Comparison of ENCODE assay signal across 17 cellular contexts in the genomic region with DNA sequence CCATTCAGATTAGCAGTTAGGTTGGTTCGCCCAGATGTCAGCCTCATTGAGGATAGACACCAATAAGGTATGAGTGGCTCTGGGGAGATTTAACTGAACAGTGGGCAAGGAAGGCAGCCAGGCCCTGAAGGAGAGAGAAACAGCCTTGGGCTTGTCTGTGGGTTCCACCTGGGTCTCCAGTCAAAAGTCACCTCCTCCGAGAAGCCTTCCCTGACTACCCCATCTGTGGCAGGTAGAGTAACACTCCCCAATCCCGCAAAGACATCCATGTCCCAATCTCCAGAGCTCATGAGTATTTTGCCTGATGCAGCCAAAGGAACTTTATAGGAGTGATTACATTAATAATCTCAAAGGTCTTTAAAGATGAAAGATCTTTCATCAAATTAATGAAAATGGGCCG. TPM values are rescaled to one million over a fixed set of nuclear protein-coding genes. Genes with fewer than 3 reads are reported as not detected.
DNase-seq lines count a peak whose midpoint lies in the region; ATAC-seq, FAIRE-seq and TF ChIP-seq lines count a peak whose summit lies in the region.
"Had no signal": no experiment of that assay in that cellular context is flagged by ENCODE, and none has a peak within 500 bp of the region (broad histone marks: within the 10 kb centered on the region; RNA-seq: fewer than 3 reads in every experiment).

No MANE protein-coding gene starts in this region.

- TF ChIP-seq CTCF in GM13976 (IDR thresholded peaks at IDR 0.05; ENCODE audit: borderline replicate concordance, control extremely low read depth, extremely low read depth, insufficient read depth, missing control alignments) (no peak), K562 (IDR thresholded peaks at IDR 0.05 in 2 of 3, conservative IDR thresholded peaks at IDR 0.05 in 1 of 3; ENCODE audit: insufficient read depth in 2 of 3, low read depth in 1 of 3, low read length in 3 of 3) (no peak)

- WGBS in K562 (ENCODE audit: insufficient coverage, low coverage, missing lambda C conversion rate) = 6% methylated on average over 4 of the region's 4 CpGs

- BruUV-seq in K562 (replicated peaks; lab: Mats Ljungman, UMichigan) = no TSS peak

- CTCF ChIA-PET in K562 (lab: Yijun Ruan, JAX; ENCODE audit: low intra/inter-chr PET ratio) = no interaction called here

- H3K4me2 ChIP-seq in K562 (ENCODE audit: insufficient read depth, low read length) = no peak overlapping the region

- H3K27ac ChIP-seq in K562 (ENCODE audit: extremely low read depth, low read depth, low read length) = no peak overlapping the region
- H3K27ac ChIP-seq: C4-2B had no signal

- no peak for TF ChIP-seq POLR2A in K562 (conservative IDR thresholded peaks at IDR 0.05)

- ATAC-seq in K562 (no peak), GM18873 (IDR thresholded peaks at IDR 0.05; ENCODE audit: low FRiP score, unreplicated experiment) (no peak)

- TF ChIP-seq EP300 in K562 (IDR thresholded peaks at IDR 0.05; ENCODE audit: low read length) = no peak

- DNase-seq in D341Med (ENCODE audit: low spot score) = peak; percentile 12
- DNase-seq in GM13976 (ENCODE audit: low spot score) = peak; percentile 8
- DNase-seq in K562 (ENCODE audit: extremely low read depth in 1 of 4, low spot score in 3 of 4) = no peak
- no peak for DNase-seq in DMS53 treated with DMSO at 0.1 percent for 48 hours (lab: John Stamatoyannopoulos, UW; ENCODE audit: unreplicated experiment)
- DNase-seq in cerebellar cortex (ENCODE audit: low spot score) = no peak
- DNase-seq: AML-193; Caco-2; CD4-positive, alpha-beta T cell; DND-41; EL; GOT3 had no signal

- in situ Hi-C loops in GM13976 (cut with MboI; ENCODE audit: low sequenced_read_pairs, unreplicated experiment) (no loop called here), K562 (cut with MboI) (no loop called here)

- no peak for TF ChIP-seq RAD21 in K562 (CRISPR knock-in tag; conservative IDR thresholded peaks at IDR 0.05 in 1 of 2, IDR thresholded peaks at IDR 0.05 in 1 of 2)

- FAIRE-seq in K562 (lab: Jason Lieb, UNC) = no peak
- FAIRE-seq: A204.1, GM12891 had no signal

- H3K4me1 ChIP-seq in K562 (replicated peaks in 1 of 2; ENCODE audit: control insufficient read depth in 2 of 2, insufficient read depth in 2 of 2, low read length in 2 of 2) = peaks cover 0 to 10% of the 10 kb centered on the region in 2 experiments; a peak in 2 of 5 replicates
- H3K4me1 ChIP-seq: Caco-2 had no signal

- intact Hi-C loops in K562 (cut with micrococcal nuclease) = no loop called here

- H2AFZ ChIP-seq in K562 (ENCODE audit: low read depth, low read length) = no peak overlapping the region

- H3K4me3 ChIP-seq in K562 = no peak overlapping the region

- H3K9ac ChIP-seq in K562 (ENCODE audit: insufficient read depth in 1 of 2, low read depth in 2 of 2, low read length in 2 of 2) = no peak overlapping the region

- no peaks in the 10 kb centered on the region for H3K79me2 ChIP-seq in K562 (ENCODE audit: control insufficient read depth, insufficient read depth, low read length)

- H3K9me3 ChIP-seq in K562 (replicated peaks; ENCODE audit: control insufficient read depth, insufficient read depth, low read depth, low read length) = peaks cover 7% of the 10 kb centered on the region

- POLR2A ChIA-PET in K562 (lab: Yijun Ruan, JAX) = no interaction called here

- H4K20me1 ChIP-seq in K562 (replicated peaks; ENCODE audit: control insufficient read depth, insufficient read depth, low read length) = no peaks in the 10 kb centered on the region

- no peaks in the 10 kb centered on the region for H3K9me1 ChIP-seq in K562 (ENCODE audit: control insufficient read depth, insufficient read depth, low read length)

- no peaks in the 10 kb centered on the region for H3K36me3 ChIP-seq in K562 (ENCODE audit: control insufficient read depth, insufficient read depth, low read length)

- H3K27me3 ChIP-seq in K562 (ENCODE audit: control insufficient read depth in 2 of 2, insufficient read depth in 2 of 2, low read length in 2 of 2) = peaks cover 12 to 19% of the 10 kb centered on the region in 2 experiments; a peak in 3 of 5 replicates

RNA-seq across cellular contexts. Expression of gene YJU2, which starts 8.0 kb away (rescaled TPM):
- 8.3 and 15.5 TPM in 2 replicates for total RNA-seq in K562 (2011; cell fraction: chromatin; rRNA removed; ENCODE audit: low replicate concordance)
- 12.6 and 14.5 TPM in 2 replicates for total RNA-seq in K562 (2011; cell fraction: nucleolus; rRNA removed)
- total RNA-seq in K562 (2011; cell fraction: nucleoplasm; rRNA removed) = 8.1 and 11.4 TPM in 2 replicates
- total RNA-seq in K562 (2014; rRNA removed) (34.9 and 46.0 TPM in 2 replicates), K562 (2014; rRNA removed; fragmentation: Illumina TruSeq; extraction: Trizol) (11.7 and 12.1 TPM in 2 replicates), K562 (2015; rRNA removed; fragmentation: Illumina TruSeq; extraction: Trizol) (22.4 and 23.5 TPM in 2 replicates), K562 (2021) (26.5 and 28.6 TPM in 2 replicates)
- polyA plus RNA-seq in K562 (2011; rRNA removed) (12.6 and 15.4 TPM in 2 replicates), K562 (2014; fragmentation: Illumina TruSeq; extraction: Trizol) (19.3 and 27.8 TPM in 2 replicates), K562 (2014; fragmentation: Nextera tagmentation; extraction: Ambion mirVana) (1 to 10 TPM in 1 of 2 experiments, under 1 TPM in 1; 0.41 to 1.4 TPM), K562 (2014; rRNA removed) (33.0 and 34.6 TPM in 2 replicates)
- polyA plus RNA-seq in K562 (2011; cell fraction: cytosol; rRNA removed) = 17.5 and 33.3 TPM in 2 replicates
- 8.4 and 11.4 TPM in 2 replicates for polyA plus RNA-seq in K562 (2011; cell fraction: nucleus; rRNA removed)
- 20.8 and 26.9 TPM in 2 replicates for polyA plus RNA-seq in K562 (2012)
- 11.0 and 12.5 TPM in 2 replicates for polyA minus RNA-seq in K562 (2011; rRNA and poly(A)+ RNA removed)
- 8.3 and 10.7 TPM in 2 replicates for polyA minus RNA-seq in K562 (2011; cell fraction: cytosol; rRNA and poly(A)+ RNA removed)
- 3.2 and 6.4 TPM in 2 replicates for polyA minus RNA-seq in K562 (2011; cell fraction: nucleus; rRNA and poly(A)+ RNA removed)

RNA-seq across cellular contexts. Expression of gene EBI3, which starts 9.5 kb away (rescaled TPM):
- not detected in 2 replicates for total RNA-seq in K562 (2011; cell fraction: chromatin; rRNA removed; ENCODE audit: low replicate concordance)
- 0.33 and 0.39 TPM in 2 replicates for total RNA-seq in K562 (2011; cell fraction: nucleolus; rRNA removed)
- total RNA-seq in K562 (2011; cell fraction: nucleoplasm; rRNA removed) = not detected in 2 replicates
- total RNA-seq in K562 (2014; rRNA removed) = not detected in 2 replicates
- not detected in 2 replicates for total RNA-seq in K562 (2014; rRNA removed; fragmentation: Illumina TruSeq; extraction: Trizol)
- total RNA-seq in K562 (2015; rRNA removed; fragmentation: Illumina TruSeq; extraction: Trizol) = not detected in 2 replicates
- total RNA-seq in K562 (2021) = 0.22 TPM in 1 of 2 replicates, not detected in the other
- polyA plus RNA-seq in K562 (2011; rRNA removed) = 0.12 and 0.35 TPM in 2 replicates
- 0.34 and 1.2 TPM in 2 replicates for polyA plus RNA-seq in K562 (2011; cell fraction: cytosol; rRNA removed)
- 0.13 and 0.36 TPM in 2 replicates for polyA plus RNA-seq in K562 (2011; cell fraction: nucleus; rRNA removed)
- polyA plus RNA-seq in K562 (2012) = 0.21 and 0.47 TPM in 2 replicates
- 0.30 TPM in 1 of 2 replicates, not detected in the other for polyA plus RNA-seq in K562 (2014; fragmentation: Illumina TruSeq; extraction: Trizol)
- not detected for polyA plus RNA-seq in K562 (2014; fragmentation: Nextera tagmentation; extraction: Ambion mirVana)
- polyA plus RNA-seq in K562 (2014; rRNA removed) = 0.08 and 0.40 TPM in 2 replicates
- polyA minus RNA-seq in K562 (2011; rRNA and poly(A)+ RNA removed) = not detected in 2 replicates
- polyA minus RNA-seq in K562 (2011; cell fraction: cytosol; rRNA and poly(A)+ RNA removed) = not detected in 2 replicates
- polyA minus RNA-seq in K562 (2011; cell fraction: nucleus; rRNA and poly(A)+ RNA removed) = not detected in 2 replicates
- total RNA-seq: CD4-positive, alpha-beta T cell had no signal

RNA-seq across cellular contexts. Expression of gene SHD, which starts 40.2 kb away (rescaled TPM):
- total RNA-seq in K562 (2011; cell fraction: chromatin; rRNA removed; ENCODE audit: low replicate concordance) = 0.42 TPM in 1 of 2 replicates, not detected in the other
- not detected in 2 replicates for total RNA-seq in K562 (2011; cell fraction: nucleolus; rRNA removed)
- total RNA-seq in K562 (2011; cell fraction: nucleoplasm; rRNA removed) = not detected in 2 replicates
- 0.33 TPM in 1 of 2 replicates, not detected in the other for total RNA-seq in K562 (2014; rRNA removed)
- not detected in 2 replicates for total RNA-seq in K562 (2014; rRNA removed; fragmentation: Illumina TruSeq; extraction: Trizol)
- total RNA-seq in K562 (2015; rRNA removed; fragmentation: Illumina TruSeq; extraction: Trizol) = 0.15 TPM in 1 of 2 replicates, not detected in the other
- total RNA-seq in K562 (2021) = 0.38 and 0.62 TPM in 2 replicates
- polyA plus RNA-seq in K562 (2011; rRNA removed) = 0.22 TPM in 1 of 2 replicates, not detected in the other
- polyA plus RNA-seq in K562 (2011; cell fraction: cytosol; rRNA removed) = 0.21 and 0.49 TPM in 2 replicates
- 0.36 and 0.90 TPM in 2 replicates for polyA plus RNA-seq in K562 (2011; cell fraction: nucleus; rRNA removed)
- polyA plus RNA-seq in K562 (2012) = 0.78 and 1.4 TPM in 2 replicates
- polyA plus RNA-seq in K562 (2014; fragmentation: Illumina TruSeq; extraction: Trizol) = 0.42 TPM in 1 of 2 replicates, not detected in the other
- polyA plus RNA-seq in K562 (2014; fragmentation: Nextera tagmentation; extraction: Ambion mirVana) = under 1 TPM; 0.13 to 0.18 TPM
- polyA plus RNA-seq in K562 (2014; rRNA removed) = 0.05 and 0.13 TPM in 2 replicates
- not detected in 2 replicates for polyA minus RNA-seq in K562 (2011; rRNA and poly(A)+ RNA removed)
- polyA minus RNA-seq in K562 (2011; cell fraction: cytosol; rRNA and poly(A)+ RNA removed) = not detected in 2 replicates
- not detected in 2 replicates for polyA minus RNA-seq in K562 (2011; cell fraction: nucleus; rRNA and poly(A)+ RNA removed)
- total RNA-seq: G401 had no signal
- polyA plus RNA-seq: BJ had no signal

RNA-seq across cellular contexts. Expression of gene ANKRD24, which starts 56.3 kb away (rescaled TPM):
- 0.53 and 1.2 TPM in 2 replicates for total RNA-seq in K562 (2011; cell fraction: chromatin; rRNA removed; ENCODE audit: low replicate concordance)
- total RNA-seq in K562 (2011; cell fraction: nucleolus; rRNA removed) = 0.13 and 0.17 TPM in 2 replicates
- 0.15 and 0.37 TPM in 2 replicates for total RNA-seq in K562 (2011; cell fraction: nucleoplasm; rRNA removed)
- total RNA-seq in K562 (2014; rRNA removed) (0.08 TPM in 1 of 2 replicates, not detected in the other), K562 (2014; rRNA removed; fragmentation: Illumina TruSeq; extraction: Trizol) (not detected in 2 replicates), K562 (2015; rRNA removed; fragmentation: Illumina TruSeq; extraction: Trizol) (not detected in 2 replicates), K562 (2021) (0.07 and 0.38 TPM in 2 replicates)
- polyA plus RNA-seq in K562 (2011; rRNA removed) (0.11 and 0.24 TPM in 2 replicates), K562 (2014; fragmentation: Illumina TruSeq; extraction: Trizol) (0.07 TPM in 1 of 2 replicates, not detected in the other), K562 (2014; fragmentation: Nextera tagmentation; extraction: Ambion mirVana) (not detected), K562 (2014; rRNA removed) (0.03 and 0.12 TPM in 2 replicates)
- polyA plus RNA-seq in K562 (2011; cell fraction: cytosol; rRNA removed) = 0.31 and 0.34 TPM in 2 replicates
- 0.48 TPM in 2 replicates for polyA plus RNA-seq in K562 (2011; cell fraction: nucleus; rRNA removed)
- 0.09 and 0.51 TPM in 2 replicates for polyA plus RNA-seq in K562 (2012)
- 0.11 and 0.27 TPM in 2 replicates for polyA minus RNA-seq in K562 (2011; rRNA and poly(A)+ RNA removed)
- not detected in 2 replicates for polyA minus RNA-seq in K562 (2011; cell fraction: cytosol; rRNA and poly(A)+ RNA removed)
- polyA minus RNA-seq in K562 (2011; cell fraction: nucleus; rRNA and poly(A)+ RNA removed) = 0.11 and 0.13 TPM in 2 replicates

RNA-seq across cellular contexts. Expression of gene SIRT6, which starts 56.5 kb away (rescaled TPM):
- 19.9 and 49.6 TPM in 2 replicates for total RNA-seq in K562 (2011; cell fraction: chromatin; rRNA removed; ENCODE audit: low replicate concordance)
- total RNA-seq in K562 (2011; cell fraction: nucleolus; rRNA removed) = 43.2 and 44.7 TPM in 2 replicates
- 26.7 and 29.2 TPM in 2 replicates for total RNA-seq in K562 (2011; cell fraction: nucleoplasm; rRNA removed)
- 26.7 and 32.5 TPM in 2 replicates for total RNA-seq in K562 (2014; rRNA removed)
- total RNA-seq in K562 (2014; rRNA removed; fragmentation: Illumina TruSeq; extraction: Trizol) = 0.93 and 2.7 TPM in 2 replicates
- 10.2 and 11.0 TPM in 2 replicates for total RNA-seq in K562 (2015; rRNA removed; fragmentation: Illumina TruSeq; extraction: Trizol)
- total RNA-seq in K562 (2021) = 36.6 and 37.7 TPM in 2 replicates
- 15.0 and 20.8 TPM in 2 replicates for polyA plus RNA-seq in K562 (2011; rRNA removed)
- 25.2 and 50.5 TPM in 2 replicates for polyA plus RNA-seq in K562 (2011; cell fraction: cytosol; rRNA removed)
- polyA plus RNA-seq in K562 (2011; cell fraction: nucleus; rRNA removed) = 41.0 and 84.2 TPM in 2 replicates
- polyA plus RNA-seq in K562 (2012) = 27.9 and 32.4 TPM in 2 replicates
- polyA plus RNA-seq in K562 (2014; fragmentation: Illumina TruSeq; extraction: Trizol) = 8.0 and 23.9 TPM in 2 replicates
- 1 to 10 TPM; 1.4 to 1.8 TPM for polyA plus RNA-seq in K562 (2014; fragmentation: Nextera tagmentation; extraction: Ambion mirVana)
- polyA plus RNA-seq in K562 (2014; rRNA removed) = 37.3 and 41.1 TPM in 2 replicates
- polyA minus RNA-seq in K562 (2011; rRNA and poly(A)+ RNA removed) = 2.9 and 6.5 TPM in 2 replicates
- polyA minus RNA-seq in K562 (2011; cell fraction: cytosol; rRNA and poly(A)+ RNA removed) = 12.1 and 12.7 TPM in 2 replicates
- 11.3 and 13.2 TPM in 2 replicates for polyA minus RNA-seq in K562 (2011; cell fraction: nucleus; rRNA and poly(A)+ RNA removed)

Comparison
In these comparisons a context has a peak if more than half of its experiments do, and no peak if none do; other contexts are left out.
1. DNase-seq: peak in D341Med (single experiment) and GM13976 (single experiment); none in K562 (0 of 4), DMS53 treated with DMSO at 0.1 percent for 48 hours (single experiment) and cerebellar cortex (single experiment).